18 cellular contexts compared by ENCODE assay signal in the genomic region with DNA sequence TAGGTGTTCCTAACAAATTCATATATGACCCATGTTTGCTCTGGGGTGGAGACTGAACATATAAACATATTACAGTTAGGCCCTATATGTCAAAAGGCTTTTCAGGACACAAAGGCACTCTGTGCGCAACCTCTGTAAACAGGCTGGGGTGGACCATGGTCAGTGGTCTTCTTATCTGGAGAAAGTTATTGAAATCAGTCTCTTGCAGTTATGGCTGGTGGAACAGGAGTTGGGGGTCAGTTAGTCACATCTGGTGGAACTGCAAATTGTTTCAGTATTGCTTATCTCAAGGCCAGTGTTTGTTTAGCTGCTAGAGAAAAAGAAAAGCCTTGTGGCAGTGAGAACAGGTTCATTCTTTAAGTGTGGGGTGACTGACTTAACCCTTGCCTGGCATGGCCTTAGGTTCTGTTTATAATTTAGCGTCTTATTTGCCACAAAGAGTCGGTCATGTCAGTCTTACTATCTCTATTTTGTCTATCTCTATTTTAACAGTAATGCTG. TPM values are rescaled to one million over a fixed set of nuclear protein-coding genes. Genes with fewer than 3 reads are reported as not detected.
DNase-seq lines count a peak whose midpoint lies in the region; ATAC-seq and TF ChIP-seq lines count a peak whose summit lies in the region.
"Had no signal": no experiment of that assay in that cellular context is flagged by ENCODE, and none has a peak within 500 bp of the region (broad histone marks: within the 10 kb centered on the region; RNA-seq: fewer than 3 reads in every experiment).

No MANE protein-coding gene starts in this region.

- H3K27ac ChIP-seq in HEK293 (ENCODE audit: extremely low read depth, low read depth, low read length) = no peak overlapping the region

- H3K4me1 Mint-ChIP-seq in activated naive CD8-positive, alpha-beta T cell treated with anti-CD3 and anti-CD28 coated beads for 36 hours = peaks cover 18% of the 10 kb centered on the region
- peaks cover 13% of the 10 kb centered on the region for H3K4me1 Mint-ChIP-seq in mesothelial cell of epicardium

- no peaks in the 10 kb centered on the region for H3K9me3 Mint-ChIP-seq in activated naive CD8-positive, alpha-beta T cell treated with anti-CD3 and anti-CD28 coated beads for 36 hours
- no peaks in the 10 kb centered on the region for H3K9me3 Mint-ChIP-seq in mesothelial cell of epicardium
- H3K9me3 Mint-ChIP-seq: natural killer cell; stimulated activated memory B cell treated with anti-CD40 and anti-IgM and Interleukin-4, amounts not matched to agents 10 μg/mL and 1 μg/mL and 100 μg/mL, for 72 hours had no signal

- H3K36me3 ChIP-seq in HEK293 (ENCODE audit: control insufficient read depth in 2 of 2, insufficient read depth in 1 of 2, low read length in 2 of 2) = no peaks in the 10 kb centered on the region
- no peaks in the 10 kb centered on the region for H3K36me3 ChIP-seq in mucosa of descending colon (ENCODE audit: low read depth)
- H3K36me3 ChIP-seq: upper lobe of left lung had no signal

- DNase-seq in NCI-H146 treated with DMSO at 0.1 percent for 48 hours (lab: John Stamatoyannopoulos, UW; ENCODE audit: unreplicated experiment) (peak; percentile 58), mucosa of descending colon (peak in 2 of 3 donors; percentile 40 to 58), mesothelial cell of epicardium (ENCODE audit: low spot score in 2 of 2, unreplicated experiment in 2 of 2) (no peak), amniotic stem cell (lab: John Stamatoyannopoulos, UW) (no peak), kidney tubule cell (ENCODE audit: low spot score) (no peak)
- no peak for DNase-seq in activated naive CD8-positive, alpha-beta T cell treated with anti-CD3 and anti-CD28 coated beads for 36 hours
- DNase-seq in activated CD4-positive, CD25-positive, alpha-beta regulatory T cell treated with anti-CD3 and anti-CD28 coated beads, Interleukin-2, amount 50 U/mL, for 72 hours = no peak
- DNase-seq: activated CD8-positive, alpha-beta memory T cell treated with anti-CD3 and anti-CD28 coated beads, Interleukin-2, amount 10 ng/mL, durations not matched to agents 7 days and 5 days; MM.1S; natural killer cell; NCI-H2081; NCI-H526; stimulated activated CD4-positive, alpha-beta T cell treated with anti-CD3 and anti-CD28 coated beads, Interleukin-12 subunit alpha, Interleukin-12 subunit beta, amount 100 ng/mL, for 4 hours; upper lobe of left lung had no signal

- CTCF ChIA-PET in HEK293 (lab: Yijun Ruan, JAX) = interaction anchor here (0.6 to 4.0 kb wide), 5 partner anchors 11 to 192 kb away, joined by 3 to 51 read pairs (median 10); no protein-coding TSS in a partner anchor

- H3K4me1 ChIP-seq in HEK293 (ENCODE audit: control insufficient read depth, insufficient read depth, low read length) (no peaks in the 10 kb centered on the region), mucosa of descending colon (ENCODE audit: low read depth) (peaks cover 49% of the 10 kb centered on the region)

- no peak overlapping the region for H3K4me3 ChIP-seq in HEK293 (ENCODE audit: low read depth, low read length)
- no peak overlapping the region for H3K4me3 ChIP-seq in mucosa of descending colon
- H3K4me3 ChIP-seq: lung, upper lobe of left lung had no signal

- H3K36me3 Mint-ChIP-seq in activated naive CD8-positive, alpha-beta T cell treated with anti-CD3 and anti-CD28 coated beads for 36 hours = no peaks in the 10 kb centered on the region
- H3K36me3 Mint-ChIP-seq in mesothelial cell of epicardium = no peaks in the 10 kb centered on the region
- H3K36me3 Mint-ChIP-seq: activated CD8-positive, alpha-beta memory T cell treated with anti-CD3 and anti-CD28 coated beads, Interleukin-2, amount 10 ng/mL, durations not matched to agents 7 days and 5 days; natural killer cell; stimulated activated memory B cell treated with anti-CD40 and anti-IgM and Interleukin-4, amounts not matched to agents 10 μg/mL and 1 μg/mL and 100 μg/mL, for 72 hours had no signal

- no peaks in the 10 kb centered on the region for H3K27me3 Mint-ChIP-seq in activated naive CD8-positive, alpha-beta T cell treated with anti-CD3 and anti-CD28 coated beads for 36 hours
- peaks cover 2% of the 10 kb centered on the region for H3K27me3 Mint-ChIP-seq in mesothelial cell of epicardium (ENCODE audit: low read depth)

- ATAC-seq in mucosa of descending colon = peak; percentile 62
- ATAC-seq: activated CD8-positive, alpha-beta memory T cell treated with anti-CD3 and anti-CD28 coated beads, Interleukin-2, amount 10 ng/mL, durations not matched to agents 7 days and 5 days; esophagus mucosa; natural killer cell; stimulated activated memory B cell treated with anti-CD40 and anti-IgM and Interleukin-4, amounts not matched to agents 10 μg/mL and 1 μg/mL and 100 μg/mL, for 72 hours had no signal

- POLR2A ChIA-PET in HEK293 (lab: Yijun Ruan, JAX) = interaction anchor here (0.6 kb wide), 1 partner anchor 24 kb away, joined by 3 read pairs; no protein-coding TSS in a partner anchor

- no peak overlapping the region for H3K4me3 Mint-ChIP-seq in activated naive CD8-positive, alpha-beta T cell treated with anti-CD3 and anti-CD28 coated beads for 36 hours
- H3K4me3 Mint-ChIP-seq in mesothelial cell of epicardium = no peak overlapping the region
- H3K4me3 Mint-ChIP-seq: activated CD8-positive, alpha-beta memory T cell treated with anti-CD3 and anti-CD28 coated beads, Interleukin-2, amount 10 ng/mL, durations not matched to agents 7 days and 5 days; natural killer cell; stimulated activated memory B cell treated with anti-CD40 and anti-IgM and Interleukin-4, amounts not matched to agents 10 μg/mL and 1 μg/mL and 100 μg/mL, for 72 hours had no signal

- H3K27ac Mint-ChIP-seq in activated naive CD8-positive, alpha-beta T cell treated with anti-CD3 and anti-CD28 coated beads for 36 hours = peak overlapping the region; percentile 21
- H3K27ac Mint-ChIP-seq in mesothelial cell of epicardium = no peak overlapping the region
- H3K27ac Mint-ChIP-seq: activated CD8-positive, alpha-beta memory T cell treated with anti-CD3 and anti-CD28 coated beads, Interleukin-2, amount 10 ng/mL, durations not matched to agents 7 days and 5 days; stimulated activated memory B cell treated with anti-CD40 and anti-IgM and Interleukin-4, amounts not matched to agents 10 μg/mL and 1 μg/mL and 100 μg/mL, for 72 hours had no signal

- no peaks in the 10 kb centered on the region for H3K9me3 ChIP-seq in HEK293 (ENCODE audit: control insufficient read depth, insufficient read depth, low read depth, low read length)
- no peaks in the 10 kb centered on the region for H3K9me3 ChIP-seq in mucosa of descending colon
- H3K9me3 ChIP-seq: upper lobe of left lung had no signal

- TF ChIP-seq CTCF in HEK293 (tag by site-specific recombination; IDR thresholded peaks at IDR 0.05) (no peak), mucosa of descending colon (IDR thresholded peaks at IDR 0.05) (no peak), mesothelial cell of epicardium (IDR thresholded peaks at IDR 0.05; ENCODE audit: unreplicated experiment) (no peak)

- intact Hi-C loops in mucosa of descending colon (cut with DNase I, micrococcal nuclease) = loop anchor here in 1 of 2 donors (10.0 kb wide), 1 partner anchor 190 kb away; the partner anchor contains the start of gene COPG1

TF ChIP-seq in HEK293, 187 proteins besides CTCF, POLR2A, EP300 and RAD21:
- TF ChIP-seq ZNF830 (tag by site-specific recombination; IDR thresholded peaks at IDR 0.05; ENCODE audit: low read depth) (no peak), ZNF18 (tag by site-specific recombination; IDR thresholded peaks at IDR 0.05) (peak; percentile 63; the same call in 1 of the 2 replicates)
TF ChIP-seq in HEK293: peak in this region for 1.

RNA-seq across cellular contexts. Expression of gene GP9, which starts 5.9 kb away (rescaled TPM):
- total RNA-seq in activated naive CD8-positive, alpha-beta T cell treated with anti-CD3 and anti-CD28 coated beads for 36 hours = not detected
- under 1 TPM in 1 of 3 donors, not detected in 2; 0.90 TPM for total RNA-seq in mucosa of descending colon
- total RNA-seq in mesothelial cell of epicardium = not detected in 3 replicates
- total RNA-seq: activated CD8-positive, alpha-beta memory T cell treated with anti-CD3 and anti-CD28 coated beads, Interleukin-2, amount 10 ng/mL, durations not matched to agents 7 days and 5 days; esophagus mucosa had no signal

RNA-seq across cellular contexts. Expression of gene EFCC1, which starts 53.6 kb away (rescaled TPM):
- total RNA-seq in activated naive CD8-positive, alpha-beta T cell treated with anti-CD3 and anti-CD28 coated beads for 36 hours = under 1 TPM; 0.18 to 0.45 TPM
- total RNA-seq in mucosa of descending colon (10 to 100 TPM in 1 of 3 donors, 1 to 10 TPM in 2; 1.8 to 12.0 (median 3.6) TPM), mesothelial cell of epicardium (0.29 to 0.67 TPM (median 0.31 TPM) in 3 replicates)

Comparison
In these comparisons a context has a peak if more than half of its experiments do, and no peak if none do; other contexts are left out.
1. DNase-seq: peak in NCI-H146 treated with DMSO at 0.1 percent for 48 hours (single experiment) and mucosa of descending colon (2 of 3); none in activated naive CD8-positive, alpha-beta T cell treated with anti-CD3 and anti-CD28 coated beads for 36 hours (single experiment), mesothelial cell of epicardium (0 of 2), amniotic stem cell (single experiment), kidney tubule cell (single experiment) and activated CD4-positive, CD25-positive, alpha-beta regulatory T cell treated with anti-CD3 and anti-CD28 coated beads, Interleukin-2, amount 50 U/mL, for 72 hours (single experiment).